ENCODE assay signal across 9 cellular contexts in genomic region chr9:94623253-94623652, GRCh38. TPM values are rescaled to one million over a fixed set of nuclear protein-coding genes. Genes with fewer than 3 reads are reported as not detected.
A peak's percentile ranks its signal among the peaks of the same experiment; 100 is the strongest.
DNase-seq lines count a peak whose midpoint lies in the region; ATAC-seq and TF ChIP-seq lines count a peak whose summit lies in the region.
"Had no signal": no experiment of that assay in that cellular context is flagged by ENCODE, and none has a peak within 500 bp of the region (broad histone marks: within the 10 kb centered on the region; RNA-seq: fewer than 3 reads in every experiment).

No MANE protein-coding gene starts in this region.

- H3K9me3 Mint-ChIP-seq in activated CD4-positive, alpha-beta T cell treated with anti-CD3 and anti-CD28 coated beads, Interleukin-2, amount 10 ng/mL, durations not matched to agents 24 days and 14 days: no peaks in the 10 kb centered on the region
- no peaks in the 10 kb centered on the region for H3K9me3 Mint-ChIP-seq in activated CD4-positive, alpha-beta T cell treated with anti-CD3 and anti-CD28 coated beads for 36 hours (ENCODE audit: low read depth)
- no peaks in the 10 kb centered on the region for H3K9me3 Mint-ChIP-seq in progenitor cell of endocrine pancreas (ENCODE audit: low read depth)

- no peaks in the 10 kb centered on the region for H3K4me1 Mint-ChIP-seq in activated CD4-positive, alpha-beta T cell treated with anti-CD3 and anti-CD28 coated beads, Interleukin-2, amount 10 ng/mL, durations not matched to agents 24 days and 14 days
- peaks cover 5% of the 10 kb centered on the region for H3K4me1 Mint-ChIP-seq in activated CD4-positive, alpha-beta T cell treated with anti-CD3 and anti-CD28 coated beads for 36 hours
- no peaks in the 10 kb centered on the region for H3K4me1 Mint-ChIP-seq in progenitor cell of endocrine pancreas (ENCODE audit: low read depth)

- intact Hi-C loops in activated CD4-positive, alpha-beta T cell treated with anti-CD3 and anti-CD28 coated beads, Interleukin-2, amount 10 ng/mL, durations not matched to agents 24 days and 14 days (cut with micrococcal nuclease): no loop called here
- intact Hi-C loops in activated CD4-positive, alpha-beta T cell treated with anti-CD3 and anti-CD28 coated beads for 36 hours (cut with DNase I, micrococcal nuclease): no loop called here

- H3K27ac ChIP-seq in brain microvascular endothelial cell: no peak overlapping the region
- H3K27ac ChIP-seq: psoas muscle had no signal

- peak; percentile 63 for DNase-seq in activated CD4-positive, alpha-beta T cell treated with anti-CD3 and anti-CD28 coated beads, Interleukin-2, amount 10 ng/mL, durations not matched to agents 24 days and 14 days
- DNase-seq in activated CD4-positive, alpha-beta T cell treated with anti-CD3 and anti-CD28 coated beads for 36 hours: no peak
- DNase-seq in NB4 (ENCODE audit: low read depth): peak; percentile 71
- DNase-seq in brain microvascular endothelial cell: no peak
- DNase-seq in progenitor cell of endocrine pancreas (ENCODE audit: low spot score, unreplicated experiment): peak; percentile 26
- no peak for DNase-seq in SIG-M5 treated with dmso at 0.1 percent for 504 hours (lab: John Stamatoyannopoulos, UW; ENCODE audit: unreplicated experiment)
- no peak for DNase-seq in GM19240 (ENCODE audit: insufficient read length, low spot score)

- TF ChIP-seq CTCF in NB4 (IDR thresholded peaks at IDR 0.05; ENCODE audit: low read depth, low read length) (peak; percentile 42), brain microvascular endothelial cell (IDR thresholded peaks at IDR 0.05; ENCODE audit: low read depth, low read length, missing control alignments) (peak; percentile 58), progenitor cell of endocrine pancreas (IDR thresholded peaks at IDR 0.05; ENCODE audit: unreplicated experiment) (peak; percentile 55)

- no peaks in the 10 kb centered on the region for H3K27me3 ChIP-seq in brain microvascular endothelial cell (replicated peaks)

- no peaks in the 10 kb centered on the region for H3K36me3 Mint-ChIP-seq in activated CD4-positive, alpha-beta T cell treated with anti-CD3 and anti-CD28 coated beads, Interleukin-2, amount 10 ng/mL, durations not matched to agents 24 days and 14 days (ENCODE audit: low read depth)
- H3K36me3 Mint-ChIP-seq in activated CD4-positive, alpha-beta T cell treated with anti-CD3 and anti-CD28 coated beads for 36 hours (ENCODE audit: low read depth): no peaks in the 10 kb centered on the region
- H3K36me3 Mint-ChIP-seq in progenitor cell of endocrine pancreas (ENCODE audit: insufficient read depth): no peaks in the 10 kb centered on the region

- ATAC-seq in activated CD4-positive, alpha-beta T cell treated with anti-CD3 and anti-CD28 coated beads for 36 hours: no peak
- no peak for ATAC-seq in GM19023 (IDR thresholded peaks at IDR 0.05; ENCODE audit: unreplicated experiment)
- ATAC-seq: psoas muscle had no signal

- H3K4me3 ChIP-seq in NB4 (ENCODE audit: low read depth, low read length) (no peak overlapping the region), brain microvascular endothelial cell (ENCODE audit: low read depth, low read length) (no peak overlapping the region)
- H3K4me3 ChIP-seq: psoas muscle had no signal

- POLR2A ChIA-PET in activated CD4-positive, alpha-beta T cell treated with anti-CD3 and anti-CD28 coated beads for 36 hours (lab: Charles Lee): no interaction called here

- in situ Hi-C loops in brain microvascular endothelial cell (cut with HindIII; ENCODE audit: low pct_ligation_motif_present, low sequenced_read_pairs): no loop called here

- CTCF ChIA-PET in activated CD4-positive, alpha-beta T cell treated with anti-CD3 and anti-CD28 coated beads for 36 hours (lab: Charles Lee): interaction anchor here (0.7 kb wide), 1 partner anchor 146 kb away, joined by 5 read pairs; no protein-coding TSS in a partner anchor

- H3K36me3 ChIP-seq in brain microvascular endothelial cell (replicated peaks): no peaks in the 10 kb centered on the region

- H3K27me3 Mint-ChIP-seq in activated CD4-positive, alpha-beta T cell treated with anti-CD3 and anti-CD28 coated beads, Interleukin-2, amount 10 ng/mL, durations not matched to agents 24 days and 14 days: peaks cover 6% of the 10 kb centered on the region
- H3K27me3 Mint-ChIP-seq in activated CD4-positive, alpha-beta T cell treated with anti-CD3 and anti-CD28 coated beads for 36 hours: peaks cover 8% of the 10 kb centered on the region
- H3K27me3 Mint-ChIP-seq in progenitor cell of endocrine pancreas: no peaks in the 10 kb centered on the region

- H3K4me3 Mint-ChIP-seq in activated CD4-positive, alpha-beta T cell treated with anti-CD3 and anti-CD28 coated beads, Interleukin-2, amount 10 ng/mL, durations not matched to agents 24 days and 14 days: no peak overlapping the region
- H3K4me3 Mint-ChIP-seq in activated CD4-positive, alpha-beta T cell treated with anti-CD3 and anti-CD28 coated beads for 36 hours: no peak overlapping the region
- H3K4me3 Mint-ChIP-seq in progenitor cell of endocrine pancreas (ENCODE audit: low read depth): no peak overlapping the region

- no peak overlapping the region for H3K27ac Mint-ChIP-seq in activated CD4-positive, alpha-beta T cell treated with anti-CD3 and anti-CD28 coated beads, Interleukin-2, amount 10 ng/mL, durations not matched to agents 24 days and 14 days
- no peak overlapping the region for H3K27ac Mint-ChIP-seq in activated CD4-positive, alpha-beta T cell treated with anti-CD3 and anti-CD28 coated beads for 36 hours
- H3K27ac Mint-ChIP-seq in progenitor cell of endocrine pancreas: no peak overlapping the region

- TF ChIP-seq POLR2A in NB4 (IDR thresholded peaks at IDR 0.05; ENCODE audit: extremely low read depth, insufficient read length): no peak

RNA-seq across cellular contexts. Expression of gene FBP1, which starts 16.1 kb away (rescaled TPM):
- total RNA-seq in activated CD4-positive, alpha-beta T cell treated with anti-CD3 and anti-CD28 coated beads, Interleukin-2, amount 10 ng/mL, durations not matched to agents 24 days and 14 days: not detected in 2 replicates
- under 1 TPM; 0.39 to 0.47 TPM for total RNA-seq in activated CD4-positive, alpha-beta T cell treated with anti-CD3 and anti-CD28 coated beads for 36 hours
- total RNA-seq in progenitor cell of endocrine pancreas: 4.6 and 6.0 TPM in 2 replicates

RNA-seq across cellular contexts. Expression of gene FBP2, which starts 29.6 kb away (rescaled TPM):
- not detected in 2 replicates for total RNA-seq in activated CD4-positive, alpha-beta T cell treated with anti-CD3 and anti-CD28 coated beads, Interleukin-2, amount 10 ng/mL, durations not matched to agents 24 days and 14 days
- not detected for total RNA-seq in activated CD4-positive, alpha-beta T cell treated with anti-CD3 and anti-CD28 coated beads for 36 hours
- total RNA-seq in progenitor cell of endocrine pancreas: not detected in 2 replicates

Comparison
In these comparisons a context has a peak if more than half of its experiments do, and no peak if none do; other contexts are left out.
1. DNase-seq: peak in activated CD4-positive, alpha-beta T cell treated with anti-CD3 and anti-CD28 coated beads, Interleukin-2, amount 10 ng/mL, durations not matched to agents 24 days and 14 days (single experiment), NB4 (single experiment) and progenitor cell of endocrine pancreas (single experiment); none in activated CD4-positive, alpha-beta T cell treated with anti-CD3 and anti-CD28 coated beads for 36 hours (single experiment), brain microvascular endothelial cell (single experiment), SIG-M5 treated with dmso at 0.1 percent for 504 hours (single experiment) and GM19240 (single experiment).
2. Peak in every context shown above with its lines, with median percentiles within 50 percentile points of each other: CTCF ChIP-seq.